17 cellular contexts compared by ENCODE assay signal in the genomic region with DNA sequence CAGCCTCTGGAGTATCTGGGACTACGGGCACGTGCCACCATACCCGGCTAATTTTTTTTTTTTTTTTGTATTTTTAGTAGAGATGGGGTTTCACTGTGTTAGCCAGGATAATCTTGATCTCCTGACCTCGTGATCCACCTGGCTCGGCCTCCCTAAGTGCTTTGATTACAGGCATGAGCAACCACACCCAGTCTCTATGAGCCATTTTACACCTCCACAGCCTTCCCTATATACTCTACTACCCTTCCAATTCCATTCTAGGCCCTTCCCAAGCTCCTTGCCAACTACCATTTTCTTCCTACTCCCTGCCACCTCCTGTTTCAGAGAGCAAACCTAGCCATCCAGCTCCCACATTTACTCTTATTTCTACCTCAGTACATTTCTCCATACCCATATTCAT. TPM values are rescaled to one million over a fixed set of nuclear protein-coding genes. Genes with fewer than 3 reads are reported as not detected.
DNase-seq lines count a peak whose midpoint lies in the region; ATAC-seq lines count a peak whose summit lies in the region.
"Had no signal": no experiment of that assay in that cellular context is flagged by ENCODE, and none has a peak within 500 bp of the region (broad histone marks: within the 10 kb centered on the region; RNA-seq: fewer than 3 reads in every experiment).

No MANE protein-coding gene starts in this region.

- POLR2A ChIA-PET in naive thymus-derived CD8-positive, alpha-beta T cell (lab: Charles Lee): interaction anchor here (4.3 kb wide), 1 partner anchor 13 kb away, joined by 66 read pairs; no protein-coding TSS in a partner anchor

- peaks cover 38% of the 10 kb centered on the region for H3K4me1 Mint-ChIP-seq in T-helper 17 cell
- peaks cover 64% of the 10 kb centered on the region for H3K4me1 Mint-ChIP-seq in dendritic cell treated with granulocyte-macrophage colony-stimulating factor and Interleukin-4, amounts not matched to agents 40 ng/mL and 50 ng/mL, for 4 days (ENCODE audit: low read depth)
- peaks cover 25 to 68% (median 45%) of the 10 kb centered on the region in 4 donors for H3K4me1 Mint-ChIP-seq in naive thymus-derived CD8-positive, alpha-beta T cell
- H3K4me1 Mint-ChIP-seq: GM23338 had no signal

- H3K9me3 ChIP-seq in T-helper 17 cell (ENCODE audit: control insufficient read depth, low read length, poor library complexity, severe bottlenecking): no peaks in the 10 kb centered on the region
- H3K9me3 ChIP-seq: Caco-2 had no signal

- ATAC-seq in T-helper 17 cell: no peak
- no peak for ATAC-seq in naive thymus-derived CD8-positive, alpha-beta T cell
- ATAC-seq: GM23338 had no signal

- intact Hi-C loops in dendritic cell treated with granulocyte-macrophage colony-stimulating factor and Interleukin-4, amounts not matched to agents 40 ng/mL and 50 ng/mL, for 4 days (cut with micrococcal nuclease): no loop called here

- peak overlapping the region; percentile 67 for H3K27ac Mint-ChIP-seq in T-helper 17 cell
- peak overlapping the region; percentile 7 for H3K27ac Mint-ChIP-seq in dendritic cell treated with granulocyte-macrophage colony-stimulating factor and Interleukin-4, amounts not matched to agents 40 ng/mL and 50 ng/mL, for 4 days
- peak overlapping the region in 7 of 10 donors; percentile 3 to 74 (median 28) for H3K27ac Mint-ChIP-seq in naive thymus-derived CD8-positive, alpha-beta T cell
- H3K27ac Mint-ChIP-seq: CD4-positive, alpha-beta T cell; GM23338 had no signal

- H3K4me3 Mint-ChIP-seq in T-helper 17 cell: no peak overlapping the region
- no peak overlapping the region for H3K4me3 Mint-ChIP-seq in dendritic cell treated with granulocyte-macrophage colony-stimulating factor and Interleukin-4, amounts not matched to agents 40 ng/mL and 50 ng/mL, for 4 days
- H3K4me3 Mint-ChIP-seq in naive thymus-derived CD8-positive, alpha-beta T cell: no peak overlapping the region
- H3K4me3 Mint-ChIP-seq: CD4-positive, alpha-beta T cell; GM23338 had no signal

- DNase-seq in T-helper 17 cell (no peak), islet precursor cell (peak; percentile 14), DMS153 (lab: John Stamatoyannopoulos, UW) (no peak), NCI-H2227 (lab: John Stamatoyannopoulos, UW; ENCODE audit: unreplicated experiment) (no peak), NCI-H1105 treated with DMSO at 0.1 percent for 48 hours (lab: John Stamatoyannopoulos, UW) (no peak)
- DNase-seq in naive thymus-derived CD8-positive, alpha-beta T cell: no peak
- DNase-seq in stimulated activated CD4-positive, alpha-beta T cell treated with anti-CD3 and anti-CD28 coated beads, Interleukin-4, amount 100 ng/mL, for 4 hours: no peak
- DNase-seq: ACHN; Caco-2; CD4-positive, alpha-beta T cell; DMS79; GDM1; HCEC 1CT had no signal

- H3K36me3 Mint-ChIP-seq in T-helper 17 cell (ENCODE audit: low read depth): peaks cover 4% of the 10 kb centered on the region
- peaks cover 26% of the 10 kb centered on the region for H3K36me3 Mint-ChIP-seq in dendritic cell treated with granulocyte-macrophage colony-stimulating factor and Interleukin-4, amounts not matched to agents 40 ng/mL and 50 ng/mL, for 4 days (ENCODE audit: low read depth)
- peaks cover 0 to 4% (median 0%) of the 10 kb centered on the region in 3 donors for H3K36me3 Mint-ChIP-seq in naive thymus-derived CD8-positive, alpha-beta T cell

- H3K27me3 Mint-ChIP-seq in T-helper 17 cell: no peaks in the 10 kb centered on the region
- no peaks in the 10 kb centered on the region for H3K27me3 Mint-ChIP-seq in dendritic cell treated with granulocyte-macrophage colony-stimulating factor and Interleukin-4, amounts not matched to agents 40 ng/mL and 50 ng/mL, for 4 days
- no peaks in the 10 kb centered on the region for H3K27me3 Mint-ChIP-seq in naive thymus-derived CD8-positive, alpha-beta T cell
- H3K27me3 Mint-ChIP-seq: CD4-positive, alpha-beta T cell had no signal

- H3K9me3 Mint-ChIP-seq in dendritic cell treated with granulocyte-macrophage colony-stimulating factor and Interleukin-4, amounts not matched to agents 40 ng/mL and 50 ng/mL, for 4 days: no peaks in the 10 kb centered on the region
- no peaks in the 10 kb centered on the region for H3K9me3 Mint-ChIP-seq in naive thymus-derived CD8-positive, alpha-beta T cell
- H3K9me3 Mint-ChIP-seq: CD4-positive, alpha-beta T cell; GM23338 had no signal

RNA-seq across cellular contexts. Expression of a gene that starts 7.7 kb away (rescaled TPM):
- total RNA-seq in T-helper 17 cell: 10 to 100 TPM; 20.9 to 23.4 TPM
- total RNA-seq in naive thymus-derived CD8-positive, alpha-beta T cell: 10 to 100 TPM; 38.7 to 39.7 TPM
- polyA plus RNA-seq in naive thymus-derived CD8-positive, alpha-beta T cell: 10 to 100 TPM; 23.7 to 37.4 (median 26.9) TPM

RNA-seq across cellular contexts. Expression of a gene that starts 7.8 kb away (rescaled TPM):
- total RNA-seq in T-helper 17 cell: 100 to 1,000 TPM; 409 to 459 TPM
- total RNA-seq in naive thymus-derived CD8-positive, alpha-beta T cell: 100 to 1,000 TPM; 454 to 455 TPM
- 10 to 100 TPM; 24.5 to 72.8 (median 29.8) TPM for polyA plus RNA-seq in naive thymus-derived CD8-positive, alpha-beta T cell

RNA-seq across cellular contexts. Expression of a gene that starts 19.7 kb away (rescaled TPM):
- total RNA-seq in T-helper 17 cell: 10 to 100 TPM; 11.1 to 23.3 TPM
- total RNA-seq in naive thymus-derived CD8-positive, alpha-beta T cell: 10 to 100 TPM; 23.0 to 23.5 TPM
- 10 to 100 TPM; 10.8 to 22.5 (median 16.8) TPM for polyA plus RNA-seq in naive thymus-derived CD8-positive, alpha-beta T cell
- total RNA-seq: Caco-2 had no signal
- polyA plus RNA-seq: BJ had no signal

RNA-seq across cellular contexts. Expression of a gene that starts 48.8 kb away (rescaled TPM):
- total RNA-seq in T-helper 17 cell: 1 to 10 TPM; 2.6 to 5.1 TPM
- total RNA-seq in naive thymus-derived CD8-positive, alpha-beta T cell: 10 to 100 TPM; 50.7 to 51.7 TPM
- polyA plus RNA-seq in naive thymus-derived CD8-positive, alpha-beta T cell: 10 to 100 TPM; 26.4 to 61.0 (median 33.2) TPM
- total RNA-seq: Caco-2, HT1080 had no signal
- polyA plus RNA-seq: BJ had no signal

Comparison
In these comparisons a context has a peak if more than half of its experiments do, and no peak if none do; other contexts are left out.
1. H3K27ac Mint-ChIP-seq: peak in every context shown above with its lines; median percentile 67 in T-helper 17 cell; 28 in naive thymus-derived CD8-positive, alpha-beta T cell; 7 in dendritic cell treated with granulocyte-macrophage colony-stimulating factor and Interleukin-4, amounts not matched to agents 40 ng/mL and 50 ng/mL, for 4 days.